21 cellular contexts compared by ENCODE assay signal in genomic region chr11:59903569-59903968, GRCh38. TPM values are rescaled to one million over a fixed set of nuclear protein-coding genes. Genes with fewer than 3 reads are reported as not detected.
"Had no signal": no experiment of that assay in that cellular context is flagged by ENCODE, and none has a peak within 500 bp of the region (broad histone marks: within the 10 kb centered on the region; RNA-seq: fewer than 3 reads in every experiment).

No MANE protein-coding gene starts in this region.

RNA-seq across cellular contexts. Expression of gene OOSP3, which starts 25.0 kb away (rescaled TPM):
- total RNA-seq: activated naive CD4-positive, alpha-beta T cell treated with anti-CD3 and anti-CD28 coated beads for 36 hours; activated naive CD4-positive, alpha-beta T cell treated with anti-CD3 and anti-CD28 coated beads, Interleukin-2, amount 50 U/mL, for 72 hours; activated naive CD8-positive, alpha-beta T cell treated with anti-CD3 and anti-CD28 coated beads for 36 hours; activated naive CD8-positive, alpha-beta T cell treated with anti-CD3 and anti-CD28 coated beads, Interleukin-2, amount 10 ng/mL, durations not matched to agents 7 days and 5 days; activated T-cell treated with anti-CD3 and anti-CD28 coated beads, Interleukin-2, amount 50 U/mL, for 4 hours; activated T-cell treated with anti-CD3 and anti-CD28 coated beads, Interleukin-2, amount 50 U/mL, for 72 hours; activated T-helper 1 cell treated with anti-CD3 and anti-CD28 coated beads, Interleukin-12 subunit alpha, Interleukin-12 subunit beta, Interleukin-2, Interleukin-4 antibody, amounts not matched to agents 30 ng/mL and 10 ng/mL and 1 ng/mL, durations not matched to agents 14 hours and 24 hours and 36 hours; activated T-helper 17 cell treated with anti-CD3 and anti-CD28 coated beads, Interleukin-2, amount 50 U/mL, for 72 hours; activated T-helper 2 cell treated with anti-CD3 and anti-CD28 coated beads, Interferon-gamma antibody, Interleukin-2, Interleukin-4, amounts not matched to agents 10 μg/mL and 5 μg/mL and 100 μg/mL, durations not matched to agents 14 hours and 24 hours and 36 hours; adrenal gland; aorta; ascending aorta; astrocyte; body of pancreas; breast epithelium; bronchial epithelial cell; cardiac muscle cell; cardiac septum; cerebellum; chondrocyte had no signal
- polyA plus RNA-seq: adipose tissue, adrenal gland, aorta, cardiac muscle cell had no signal

RNA-seq across cellular contexts. Expression of gene OOSP1, which starts 34.7 kb away (rescaled TPM):
- total RNA-seq: activated naive CD4-positive, alpha-beta T cell treated with anti-CD3 and anti-CD28 coated beads for 36 hours; activated naive CD4-positive, alpha-beta T cell treated with anti-CD3 and anti-CD28 coated beads, Interleukin-2, amount 50 U/mL, for 72 hours; activated naive CD8-positive, alpha-beta T cell treated with anti-CD3 and anti-CD28 coated beads for 36 hours; activated naive CD8-positive, alpha-beta T cell treated with anti-CD3 and anti-CD28 coated beads, Interleukin-2, amount 10 ng/mL, durations not matched to agents 7 days and 5 days; activated T-cell treated with anti-CD3 and anti-CD28 coated beads, Interleukin-2, amount 50 U/mL, for 4 hours; activated T-cell treated with anti-CD3 and anti-CD28 coated beads, Interleukin-2, amount 50 U/mL, for 72 hours; activated T-helper 1 cell treated with anti-CD3 and anti-CD28 coated beads, Interleukin-12 subunit alpha, Interleukin-12 subunit beta, Interleukin-2, Interleukin-4 antibody, amounts not matched to agents 30 ng/mL and 10 ng/mL and 1 ng/mL, durations not matched to agents 14 hours and 24 hours and 36 hours; activated T-helper 17 cell treated with anti-CD3 and anti-CD28 coated beads, Interleukin-2, amount 50 U/mL, for 72 hours; activated T-helper 2 cell treated with anti-CD3 and anti-CD28 coated beads, Interferon-gamma antibody, Interleukin-2, Interleukin-4, amounts not matched to agents 10 μg/mL and 5 μg/mL and 100 μg/mL, durations not matched to agents 14 hours and 24 hours and 36 hours; adrenal gland; aorta; ascending aorta; astrocyte; body of pancreas; breast epithelium; bronchial epithelial cell; cardiac septum; cerebellum; chondrocyte had no signal
- polyA plus RNA-seq: adipose tissue, adrenal gland, aorta had no signal

RNA-seq across cellular contexts. Expression of gene TCN1, which starts 37.3 kb away (rescaled TPM):
- total RNA-seq: activated naive CD4-positive, alpha-beta T cell treated with anti-CD3 and anti-CD28 coated beads for 36 hours; activated naive CD4-positive, alpha-beta T cell treated with anti-CD3 and anti-CD28 coated beads, Interleukin-2, amount 50 U/mL, for 72 hours; activated naive CD8-positive, alpha-beta T cell treated with anti-CD3 and anti-CD28 coated beads for 36 hours; activated naive CD8-positive, alpha-beta T cell treated with anti-CD3 and anti-CD28 coated beads, Interleukin-2, amount 10 ng/mL, durations not matched to agents 7 days and 5 days; activated T-cell treated with anti-CD3 and anti-CD28 coated beads, Interleukin-2, amount 50 U/mL, for 4 hours; activated T-cell treated with anti-CD3 and anti-CD28 coated beads, Interleukin-2, amount 50 U/mL, for 72 hours; activated T-helper 1 cell treated with anti-CD3 and anti-CD28 coated beads, Interleukin-12 subunit alpha, Interleukin-12 subunit beta, Interleukin-2, Interleukin-4 antibody, amounts not matched to agents 30 ng/mL and 10 ng/mL and 1 ng/mL, durations not matched to agents 14 hours and 24 hours and 36 hours; activated T-helper 17 cell treated with anti-CD3 and anti-CD28 coated beads, Interleukin-2, amount 50 U/mL, for 72 hours; aorta; ascending aorta; cardiac muscle cell; cardiac septum; cerebellum; chondrocyte had no signal
- polyA plus RNA-seq: adrenal gland, aorta, cardiac muscle cell had no signal

RNA-seq across cellular contexts. Expression of gene CBLIF, which starts 58.3 kb away (rescaled TPM):
- total RNA-seq: activated naive CD4-positive, alpha-beta T cell treated with anti-CD3 and anti-CD28 coated beads for 36 hours; activated naive CD4-positive, alpha-beta T cell treated with anti-CD3 and anti-CD28 coated beads, Interleukin-2, amount 50 U/mL, for 72 hours; activated naive CD8-positive, alpha-beta T cell treated with anti-CD3 and anti-CD28 coated beads for 36 hours; activated naive CD8-positive, alpha-beta T cell treated with anti-CD3 and anti-CD28 coated beads, Interleukin-2, amount 10 ng/mL, durations not matched to agents 7 days and 5 days; activated T-cell treated with anti-CD3 and anti-CD28 coated beads, Interleukin-2, amount 50 U/mL, for 4 hours; activated T-cell treated with anti-CD3 and anti-CD28 coated beads, Interleukin-2, amount 50 U/mL, for 72 hours; activated T-helper 1 cell treated with anti-CD3 and anti-CD28 coated beads, Interleukin-12 subunit alpha, Interleukin-12 subunit beta, Interleukin-2, Interleukin-4 antibody, amounts not matched to agents 30 ng/mL and 10 ng/mL and 1 ng/mL, durations not matched to agents 14 hours and 24 hours and 36 hours; activated T-helper 17 cell treated with anti-CD3 and anti-CD28 coated beads, Interleukin-2, amount 50 U/mL, for 72 hours; activated T-helper 2 cell treated with anti-CD3 and anti-CD28 coated beads, Interferon-gamma antibody, Interleukin-2, Interleukin-4, amounts not matched to agents 10 μg/mL and 5 μg/mL and 100 μg/mL, durations not matched to agents 14 hours and 24 hours and 36 hours; adrenal gland; aorta; astrocyte; body of pancreas; breast epithelium; bronchial epithelial cell; cardiac septum; cerebellum; chondrocyte had no signal
- polyA plus RNA-seq: adrenal gland, cardiac muscle cell had no signal
